15 cellular contexts compared by ENCODE assay signal in genomic region chr13:26599403-26599802, GRCh38. TPM values are rescaled to one million over a fixed set of nuclear protein-coding genes. Genes with fewer than 3 reads are reported as not detected.
A peak's percentile ranks its signal among the peaks of the same experiment; 100 is the strongest.
DNase-seq lines count a peak whose midpoint lies in the region; ATAC-seq and TF ChIP-seq lines count a peak whose summit lies in the region.
"Had no signal": no experiment of that assay in that cellular context is flagged by ENCODE, and none has a peak within 500 bp of the region (broad histone marks: within the 10 kb centered on the region; RNA-seq: fewer than 3 reads in every experiment).

No MANE protein-coding gene starts in this region.

- H3K27ac Mint-ChIP-seq in GM23338: 0 out of 2 replicates have a peak overlapping the region, but pooled peaks have one; percentile 36
- H3K27ac Mint-ChIP-seq in MCF 10A (ENCODE audit: low read depth, unreplicated experiment): no peak overlapping the region
- H3K27ac Mint-ChIP-seq: CD4-positive, alpha-beta memory T cell; IgD-negative memory B cell had no signal

- H3K27me3 Mint-ChIP-seq in GM23338 (ENCODE audit: insufficient read depth, low read depth, poor library complexity) (no peaks in the 10 kb centered on the region), MCF 10A (ENCODE audit: insufficient read depth, unreplicated experiment) (no peaks in the 10 kb centered on the region)

- intact Hi-C loops in MCF 10A (cut with micrococcal nuclease): no loop called here

- H3K4me1 ChIP-seq in GM23338 (ENCODE audit: insufficient read depth) (no peaks in the 10 kb centered on the region), osteoblast (ENCODE audit: insufficient read depth, low read length) (peaks cover 29% of the 10 kb centered on the region)

- 0 out of 2 replicates have a peak overlapping the region, but pooled peaks have one; percentile 33 for H3K4me2 ChIP-seq in GM23338
- H3K4me2 ChIP-seq in osteoblast (ENCODE audit: insufficient read depth, low read length): no peak overlapping the region

- ATAC-seq in GM23338 (peak; percentile 47; the same call in 1 of the 3 replicates), HG02981 (IDR thresholded peaks at IDR 0.05; ENCODE audit: unreplicated experiment) (no peak)

- H2AFZ ChIP-seq in GM23338 (no peak overlapping the region), osteoblast (ENCODE audit: low read length) (no peak overlapping the region)

- H3K4me1 Mint-ChIP-seq in GM23338 (peaks cover 38% of the 10 kb centered on the region), MCF 10A (ENCODE audit: insufficient read depth, unreplicated experiment) (peaks cover 32% of the 10 kb centered on the region)

- H3K36me3 Mint-ChIP-seq in GM23338 (ENCODE audit: low read depth) (peaks cover 6% of the 10 kb centered on the region; the same call in 2 of the 3 replicates), MCF 10A (ENCODE audit: insufficient read depth, unreplicated experiment) (peaks cover 7% of the 10 kb centered on the region)
- H3K36me3 Mint-ChIP-seq: CD4-positive, alpha-beta memory T cell had no signal

- H3K36me3 ChIP-seq in GM23338 (ENCODE audit: insufficient read depth) (no peaks in the 10 kb centered on the region), WERI-Rb-1 (peaks cover 9% of the 10 kb centered on the region), osteoblast (ENCODE audit: insufficient read depth, low read length) (no peaks in the 10 kb centered on the region), H7 (replicated peaks; ENCODE audit: control insufficient read depth, insufficient read depth, low read length) (no peaks in the 10 kb centered on the region)

- H3K79me2 ChIP-seq in GM23338 (replicated peaks; ENCODE audit: insufficient read depth) (peaks cover 78% of the 10 kb centered on the region), osteoblast (ENCODE audit: insufficient read depth, low read length) (peaks cover 79% of the 10 kb centered on the region)

- no peaks in the 10 kb centered on the region for H3F3A ChIP-seq in GM23338 (replicated peaks; ENCODE audit: low read depth)

- CTCF ChIA-PET in MCF 10A (lab: Yijun Ruan, JAX): interaction anchor here (1.4 to 1.5 kb wide), 2 partner anchors 35 to 103 kb away, joined by 5 read pairs; no protein-coding TSS in a partner anchor

- no TSS peak for BruUV-seq in MCF 10A (replicated peaks; lab: Mats Ljungman, UMichigan)

- H3K27ac ChIP-seq in GM23338 (ENCODE audit: low read depth) (no peak overlapping the region), WERI-Rb-1 (peak overlapping the region; percentile 48), osteoblast (ENCODE audit: low read depth, low read length) (peak overlapping the region; percentile 38)
- H3K27ac ChIP-seq: 22Rv1 had no signal

- H3K4me3 Mint-ChIP-seq in GM23338: no peak overlapping the region
- no peak overlapping the region for H3K4me3 Mint-ChIP-seq in MCF 10A (ENCODE audit: unreplicated experiment)
- H3K4me3 Mint-ChIP-seq: CD4-positive, alpha-beta memory T cell; IgD-negative memory B cell had no signal

- peaks cover 7% of the 10 kb centered on the region for H3K9me3 ChIP-seq in WERI-Rb-1 (ENCODE audit: severe bottlenecking)
- H3K9me3 ChIP-seq in osteoblast (ENCODE audit: low read depth, low read length): no peaks in the 10 kb centered on the region

- TF ChIP-seq CTCF in GM23338 (conservative IDR thresholded peaks at IDR 0.05; ENCODE audit: low read depth in 2 of 2): no peak
- TF ChIP-seq CTCF in WERI-Rb-1 (IDR thresholded peaks at IDR 0.05; ENCODE audit: low read depth, low read length): no peak
- no peak for TF ChIP-seq CTCF in osteoblast (IDR thresholded peaks at IDR 0.05; ENCODE audit: extremely low read depth, low read depth, low read length)
- TF ChIP-seq CTCF in MCF 10A (IDR thresholded peaks at IDR 0.05; ENCODE audit: unreplicated experiment): no peak

- H3K9me3 Mint-ChIP-seq in GM23338 (peaks cover 4% of the 10 kb centered on the region; the same call in 2 of the 3 replicates), MCF 10A (ENCODE audit: unreplicated experiment) (peaks cover 12% of the 10 kb centered on the region)

- H4K20me1 ChIP-seq in GM23338 (replicated peaks; ENCODE audit: insufficient read depth) (0 out of 2 replicates have a peak, but pooled peaks cover under 1% of the 10 kb centered on the region), osteoblast (ENCODE audit: insufficient read depth, low read length) (peaks cover 20% of the 10 kb centered on the region)

- POLR2A ChIA-PET in MCF 10A (lab: Yijun Ruan, JAX): interaction anchor here (0.5 to 1.6 kb wide), 2 partner anchors 15 to 52 kb away, joined by 3 to 5 read pairs; no protein-coding TSS in a partner anchor

- no peaks in the 10 kb centered on the region for H3K9me2 ChIP-seq in GM23338 (ENCODE audit: insufficient read depth)

- H3K27me3 ChIP-seq in GM23338 (ENCODE audit: insufficient read depth): no peaks in the 10 kb centered on the region
- H3K27me3 ChIP-seq in WERI-Rb-1 (ENCODE audit: insufficient read depth, low read depth, severe bottlenecking): no peaks in the 10 kb centered on the region
- no peaks in the 10 kb centered on the region for H3K27me3 ChIP-seq in osteoblast (ENCODE audit: insufficient read depth, low read length)
- no peaks in the 10 kb centered on the region for H3K27me3 ChIP-seq in H7 (ENCODE audit: control insufficient read depth, insufficient read depth, low read length)

- no peak overlapping the region for H3K4me3 ChIP-seq in GM23338
- no peak overlapping the region for H3K4me3 ChIP-seq in WERI-Rb-1 (ENCODE audit: low read depth, low read length)
- H3K4me3 ChIP-seq in osteoblast (ENCODE audit: insufficient read depth, low read length): no peak overlapping the region
- H3K4me3 ChIP-seq in H7 (ENCODE audit: insufficient read depth, low read depth, low read length): no peak overlapping the region

- DNase-seq in DMS 273 (lab: John Stamatoyannopoulos, UW; ENCODE audit: unreplicated experiment): peak; percentile 4
- DNase-seq in DMS 273 treated with DMSO at 0.1 percent for 48 hours (lab: John Stamatoyannopoulos, UW): no peak
- no peak for DNase-seq in GM23338 (ENCODE audit: low spot score)
- no peak for DNase-seq in WERI-Rb-1
- DNase-seq in osteoblast (ENCODE audit: insufficient read length, low spot score, missing footprints): no peak
- no peak for DNase-seq in MCF 10A (ENCODE audit: unreplicated experiment)
- DNase-seq in H7: no peak
- DNase-seq: CD4-positive, alpha-beta memory T cell; NCI-H1417 treated with DMSO at 0.1 percent for 48 hours; NCI-H1930; SHP77 treated with DMSO at 0.1 percent for 48 hours; T-helper 2 cell had no signal

TF ChIP-seq in GM23338, 12 proteins besides CTCF, POLR2A, EP300 and RAD21:
- no peak for TF ChIP-seq EZH2 (IDR thresholded peaks at IDR 0.05; ENCODE audit: low read depth, unreplicated experiment)
- TF ChIP-seq NANOG (IDR thresholded peaks at IDR 0.05; ENCODE audit: borderline replicate concordance): no peak
- TF ChIP-seq ZNF331 (CRISPR knock-in tag; IDR thresholded peaks at IDR 0.05; ENCODE audit: low read depth): no peak
- no peak for TF ChIP-seq JUNB (IDR thresholded peaks at IDR 0.05; ENCODE audit: unreplicated experiment)
- no peak for TF ChIP-seq ETS1 (IDR thresholded peaks at IDR 0.05)

RNA-seq across cellular contexts. Expression of gene WASF3, which starts 41.9 kb away (rescaled TPM):
- 20.7 and 21.0 TPM in 2 replicates for total RNA-seq in GM23338 (2014; rRNA removed; shearing (Covaris generic))
- 9.9 and 10.5 TPM in 2 replicates for polyA plus RNA-seq in GM23338 (2016; fragmentation: Nextera tagmentation; extraction: Ambion mirVana)
- total RNA-seq in osteoblast: 23.5 and 34.2 TPM in 2 replicates
- total RNA-seq in MCF 10A (2022): 21.8 and 24.0 TPM in 2 replicates
- 19.1 and 26.9 TPM in 2 replicates for total RNA-seq in H7 (2014; rRNA removed; shearing (Covaris generic))
- total RNA-seq: CD4-positive, alpha-beta memory T cell had no signal
- polyA plus RNA-seq: CD4-positive, alpha-beta memory T cell; IgD-negative memory B cell had no signal
